ENCODE assay signal across 9 cellular contexts in the genomic region with DNA sequence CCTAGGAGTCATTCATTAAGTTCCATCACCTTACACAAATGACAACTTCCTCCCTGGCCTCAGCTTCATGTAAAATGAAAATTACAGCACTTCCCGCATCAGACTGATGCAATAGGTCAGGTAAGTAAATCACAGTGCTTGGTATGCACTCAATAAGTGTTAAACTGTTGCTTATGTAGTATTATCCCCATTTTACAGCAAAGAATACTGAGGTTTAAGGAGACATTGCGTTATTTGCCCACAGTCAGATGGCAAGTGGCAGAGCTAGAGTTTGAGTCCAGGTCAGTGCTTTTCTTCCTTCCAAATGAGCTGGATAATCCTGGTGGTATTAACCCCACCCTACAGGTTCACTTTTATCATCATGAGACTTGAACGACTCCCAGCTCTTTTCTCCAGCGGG. TPM values are rescaled to one million over a fixed set of nuclear protein-coding genes. Genes with fewer than 3 reads are reported as not detected.
"Had no signal": no experiment of that assay in that cellular context is flagged by ENCODE, and none has a peak within 500 bp of the region (broad histone marks: within the 10 kb centered on the region; RNA-seq: fewer than 3 reads in every experiment).

No MANE protein-coding gene starts in this region.

- H3K4me2 ChIP-seq: KMS-11 had no signal

- H3K9ac ChIP-seq: GM23248, KMS-11 had no signal

- H3K4me3 ChIP-seq: GM23248 had no signal

- H3K27ac ChIP-seq: GM23248, HL-60, KMS-11 had no signal

- H2AFZ ChIP-seq: GM23248 had no signal

- DNase-seq: GM23248, GOT3, H7, HCEC 1CT, IMR-90, KBM-7 had no signal

RNA-seq across cellular contexts. Expression of a gene that starts 29.7 kb away (rescaled TPM):
- total RNA-seq: GM23248, H4, IMR-90 had no signal
- polyA plus RNA-seq: GM23248, IMR-90 had no signal
